ENCODE assay signal across 27 cellular contexts in the genomic region with DNA sequence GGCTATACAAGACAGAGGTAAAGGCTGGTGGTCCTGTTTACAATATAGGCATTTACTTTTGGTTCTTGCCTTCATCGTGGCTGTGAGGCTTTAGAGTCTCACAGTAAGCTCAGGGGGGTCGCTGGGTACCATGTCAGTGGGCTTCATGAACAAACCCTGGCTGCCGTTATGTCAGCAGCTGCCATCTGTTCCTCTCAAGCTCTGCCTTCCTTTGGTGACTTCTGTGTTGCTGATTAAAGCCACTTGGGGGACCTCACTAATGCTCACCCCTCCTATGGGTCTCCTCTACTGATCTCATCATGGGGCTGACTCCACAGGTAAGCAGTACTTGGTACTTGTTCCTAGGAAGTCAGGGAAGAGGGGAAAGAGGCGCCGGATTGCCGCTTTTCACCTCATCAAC.
"Had no signal": no experiment of that assay in that cellular context is flagged by ENCODE, and none has a peak within 500 bp of the region (broad histone marks: within the 10 kb centered on the region; RNA-seq: fewer than 3 reads in every experiment).

No MANE protein-coding gene starts in this region.

- H3K4me3 ChIP-seq: coronary artery, dorsolateral prefrontal cortex had no signal

- H3K4me1 Mint-ChIP-seq: activated B cell treated with CpG ODN at 0.5 μM for 24 hours; activated T-helper 17 cell treated with anti-CD3 and anti-CD28 coated beads, Interleukin-2, amount 50 U/mL, for 72 hours; central memory CD8-positive, alpha-beta T cell; endodermal cell had no signal

- H3K27me3 Mint-ChIP-seq: activated B cell treated with CpG ODN at 0.5 μM for 24 hours; dendritic cell treated with granulocyte-macrophage colony-stimulating factor and Interleukin-4, amounts not matched to agents 40 ng/mL and 50 ng/mL, for 4 days had no signal

- H3K27ac Mint-ChIP-seq: activated B cell treated with CpG ODN at 0.5 μM for 24 hours; activated CD8-positive, alpha-beta T cell treated with anti-CD3 and anti-CD28 coated beads for 36 hours; activated naive CD8-positive, alpha-beta T cell; activated T-helper 17 cell treated with anti-CD3 and anti-CD28 coated beads, Interleukin-2, amount 50 U/mL, for 72 hours; dendritic cell treated with granulocyte-macrophage colony-stimulating factor and Interleukin-4, amounts not matched to agents 40 ng/mL and 50 ng/mL, for 4 days; endodermal cell had no signal

- H3K9me3 Mint-ChIP-seq: activated CD8-positive, alpha-beta T cell treated with anti-CD3 and anti-CD28 coated beads for 36 hours; central memory CD8-positive, alpha-beta T cell; dendritic cell treated with granulocyte-macrophage colony-stimulating factor and Interleukin-4, amounts not matched to agents 40 ng/mL and 50 ng/mL, for 4 days had no signal

- H3K36me3 Mint-ChIP-seq: activated naive CD8-positive, alpha-beta T cell had no signal

- H3K27me3 ChIP-seq: brain microvascular endothelial cell, dorsolateral prefrontal cortex had no signal

- H3K4me3 Mint-ChIP-seq: activated B cell treated with CpG ODN at 0.5 μM for 24 hours; activated CD8-positive, alpha-beta T cell treated with anti-CD3 and anti-CD28 coated beads for 36 hours; activated naive CD8-positive, alpha-beta T cell; activated T-cell treated with anti-CD3 and anti-CD28 coated beads, Interleukin-2, amount 50 U/mL, for 4 hours; activated T-helper 17 cell treated with anti-CD3 and anti-CD28 coated beads, Interleukin-2, amount 50 U/mL, for 72 hours; central memory CD8-positive, alpha-beta T cell; dendritic cell treated with granulocyte-macrophage colony-stimulating factor and Interleukin-4, amounts not matched to agents 40 ng/mL and 50 ng/mL, for 4 days; endodermal cell had no signal

- ATAC-seq: activated CD4-positive, CD25-positive, alpha-beta regulatory T cell treated with anti-CD3 and anti-CD28 coated beads, Interleukin-2, amount 50 U/mL, for 24 hours; activated CD8-positive, alpha-beta T cell treated with anti-CD3 and anti-CD28 coated beads for 36 hours; activated T-cell treated with anti-CD3 and anti-CD28 coated beads, Interleukin-2, amount 50 U/mL, for 4 hours; activated T-helper 17 cell treated with anti-CD3 and anti-CD28 coated beads, Interleukin-2, amount 50 U/mL, for 72 hours; esophagus mucosa had no signal

- H3K36me3 ChIP-seq: brain microvascular endothelial cell had no signal

- DNase-seq: activated B cell treated with CpG ODN at 0.5 μM for 24 hours; activated CD4-positive, alpha-beta T cell treated with anti-CD3 and anti-CD28 coated beads for 48 hours; activated CD4-positive, alpha-beta T cell treated with anti-CD3 and anti-CD28 coated beads, Interleukin-2, amount 50 U/mL, for 1 hour; activated CD4-positive, alpha-beta T cell treated with anti-CD3 and anti-CD28 coated beads, Interleukin-2, amount 50 U/mL, for 48 hours; activated CD8-positive, alpha-beta memory T cell treated with anti-CD3 and anti-CD28 coated beads for 24 hours; activated CD8-positive, alpha-beta T cell treated with anti-CD3 and anti-CD28 coated beads for 36 hours; activated effector memory CD4-positive, alpha-beta T cell treated with Interleukin-2 at 50 U/mL for 16 hours; activated gamma-delta T cell treated with Interleukin-2 at 50 U/mL for 16 hours; activated naive CD4-positive, alpha-beta T cell treated with anti-CD3 and anti-CD28 coated beads, Interleukin-2, amount 50 U/mL, for 16 hours; activated naive CD4-positive, alpha-beta T cell treated with Interleukin-2 at 50 U/mL for 16 hours; activated T-cell treated with anti-CD3 and anti-CD28 coated beads, Interleukin-2, amount 50 U/mL, for 4 hours; amniotic stem cell; anterior cingulate cortex; brain microvascular endothelial cell; dorsolateral prefrontal cortex; effector memory CD4-positive, alpha-beta T cell; endodermal cell; foreskin fibroblast; head of caudate nucleus; hippocampal formation had no signal

- H3K27ac ChIP-seq: brain microvascular endothelial cell, coronary artery had no signal
